Comparison of ENCODE assay signal across 1 cellular context in genomic region chr4:145619639-145619996, GRCh38.
TF ChIP-seq lines count a peak whose summit lies in the region.

No MANE protein-coding gene starts in this region.

TF ChIP-seq in GM12878, 131 proteins besides CTCF, POLR2A, EP300 and RAD21 (continued from another document):
- TF ChIP-seq ZNF687 (IDR thresholded peaks at IDR 0.05) (no peak), ATF3 (IDR thresholded peaks at IDR 0.05; ENCODE audit: borderline replicate concordance, extremely low read depth, low read depth, low read length) (no peak), TBL1XR1 (IDR thresholded peaks at IDR 0.05; ENCODE audit: low read depth, low read length) (no peak), SKIL (IDR thresholded peaks at IDR 0.05; ENCODE audit: low read depth, poor library complexity, severe bottlenecking) (peak; percentile 54), BHLHE40 (IDR thresholded peaks at IDR 0.05; ENCODE audit: borderline replicate concordance in 1 of 2, low read depth in 2 of 2, low read length in 1 of 2) (no peak), FOXK2 (IDR thresholded peaks at IDR 0.05) (no peak), IKZF1 (conservative IDR thresholded peaks at IDR 0.05) (0 out of 2 replicates have a peak, but pooled peaks have one; percentile 60), RAD51 (IDR thresholded peaks at IDR 0.05) (peak; percentile 39; the same call in 1 of the 2 replicates), PAX8 (IDR thresholded peaks at IDR 0.05) (no peak), IRF5 (IDR thresholded peaks at IDR 0.05; ENCODE audit: borderline replicate concordance) (no peak), MTA2 (IDR thresholded peaks at IDR 0.05; ENCODE audit: low read depth) (peak; percentile 31), GATAD2B (conservative IDR thresholded peaks at IDR 0.05; ENCODE audit: low read depth) (no peak), JUND (IDR thresholded peaks at IDR 0.05; ENCODE audit: low read depth, low read length) (no peak), ZNF207 (IDR thresholded peaks at IDR 0.05; ENCODE audit: borderline replicate concordance) (no peak; the same call in 1 of the 2 replicates), RELB (IDR thresholded peaks at IDR 0.05; ENCODE audit: low read depth) (peak; percentile 46; the same call in 1 of the 2 replicates)
